ENCODE assay signal across 8 cellular contexts in genomic region chr18:33201509-33201926, GRCh38.
DNase-seq lines count a peak whose midpoint lies in the region; ATAC-seq, FAIRE-seq and TF ChIP-seq lines count a peak whose summit lies in the region.

No MANE protein-coding gene starts in this region.

- no peak for FAIRE-seq in GM12891 (lab: Jason Lieb, UNC)

- in situ Hi-C loops in GM13977 (cut with MboI; ENCODE audit: low pct_unique_long_range_greater_than_20kb, low sequenced_read_pairs, unreplicated experiment) = no loop called here

- H3K4me3 Mint-ChIP-seq in progenitor cell of endocrine pancreas (ENCODE audit: low read depth) = no peak overlapping the region

- H3K27me3 Mint-ChIP-seq in progenitor cell of endocrine pancreas = peaks cover 18% of the 10 kb centered on the region

- peaks cover 11% of the 10 kb centered on the region for H3K4me1 Mint-ChIP-seq in progenitor cell of endocrine pancreas (ENCODE audit: low read depth)

- H3K36me3 Mint-ChIP-seq in progenitor cell of endocrine pancreas (ENCODE audit: insufficient read depth) = no peaks in the 10 kb centered on the region

- no peak for TF ChIP-seq POLR2A in GM12891 (IDR thresholded peaks at IDR 0.05; ENCODE audit: low read depth, low read length)

- no peak for DNase-seq in GM13977 (ENCODE audit: low spot score)
- peak; percentile 83 for DNase-seq in OCI-M1 (lab: John Stamatoyannopoulos, UW)
- DNase-seq in fibroblast of the aortic adventitia (ENCODE audit: low read depth) = peak; percentile 11
- no peak for DNase-seq in progenitor cell of endocrine pancreas (ENCODE audit: low spot score, unreplicated experiment)
- DNase-seq in epidermal melanocyte (ENCODE audit: insufficient read length, low spot score) = no peak
- DNase-seq in DMS114 treated with DMSO at 0.1 percent for 48 hours (lab: John Stamatoyannopoulos, UW; ENCODE audit: unreplicated experiment) = no peak
- no peak for DNase-seq in GM12891 (ENCODE audit: insufficient read length, low spot score)

- H3K27ac Mint-ChIP-seq in progenitor cell of endocrine pancreas = no peak overlapping the region

- H3K9me3 Mint-ChIP-seq in progenitor cell of endocrine pancreas (ENCODE audit: low read depth) = no peaks in the 10 kb centered on the region

- TF ChIP-seq CTCF in GM13977 (IDR thresholded peaks at IDR 0.05; ENCODE audit: extremely low read depth, insufficient read depth, missing control alignments) (peak; percentile 45), fibroblast of the aortic adventitia (IDR thresholded peaks at IDR 0.05; ENCODE audit: insufficient read depth, low read length) (peak; percentile 42), progenitor cell of endocrine pancreas (IDR thresholded peaks at IDR 0.05; ENCODE audit: unreplicated experiment) (peak; percentile 75)

- no peak overlapping the region for H3K4me3 ChIP-seq in fibroblast of the aortic adventitia (ENCODE audit: low read depth, low read length)

- no peak for ATAC-seq in HG03521 (IDR thresholded peaks at IDR 0.05; ENCODE audit: unreplicated experiment)

TF ChIP-seq in GM12891, 5 proteins besides CTCF, POLR2A, EP300 and RAD21:
- TF ChIP-seq SPI1 (IDR thresholded peaks at IDR 0.05; ENCODE audit: low read depth, low read length) = no peak
- no peak for TF ChIP-seq TAF1 (IDR thresholded peaks at IDR 0.05; ENCODE audit: low read depth, low read length)
- TF ChIP-seq POU2F2 (IDR thresholded peaks at IDR 0.05; ENCODE audit: low read depth, low read length) = no peak
- TF ChIP-seq PAX5 (IDR thresholded peaks at IDR 0.05; ENCODE audit: insufficient read depth, low read length, severe bottlenecking) = no peak
- TF ChIP-seq POLR2AphosphoS5 (IDR thresholded peaks at IDR 0.05; ENCODE audit: low read depth, low read length) = no peak
TF ChIP-seq in GM12891: peak in this region for 0.

Comparison
In these comparisons a context has a peak if more than half of its experiments do, and no peak if none do; other contexts are left out.
1. DNase-seq: peak in OCI-M1 (single experiment) and fibroblast of the aortic adventitia (single experiment); none in GM13977 (single experiment), progenitor cell of endocrine pancreas (single experiment), epidermal melanocyte (single experiment), DMS114 treated with DMSO at 0.1 percent for 48 hours (single experiment) and GM12891 (single experiment).
2. Peak in every context shown above with its lines, with median percentiles within 50 percentile points of each other: CTCF ChIP-seq.